1 cellular context compared by ENCODE assay signal in genomic region chr1:1676087-1676486, GRCh38. TPM values are rescaled to one million over a fixed set of nuclear protein-coding genes. Genes with fewer than 3 reads are reported as not detected.
"Had no signal": no experiment of that assay in that cellular context is flagged by ENCODE, and none has a peak within 500 bp of the region (broad histone marks: within the 10 kb centered on the region; RNA-seq: fewer than 3 reads in every experiment).

No MANE protein-coding gene starts in this region.

RNA-seq across cellular contexts. Expression of gene MMP23B, which starts 44.1 kb away (rescaled TPM):
- total RNA-seq: SK-MEL-5 had no signal
